ENCODE assay signal across 33 cellular contexts in genomic region chr2:161488131-161488699, GRCh38.
"Had no signal": no experiment of that assay in that cellular context is flagged by ENCODE, and none has a peak within 500 bp of the region (broad histone marks: within the 10 kb centered on the region; RNA-seq: fewer than 3 reads in every experiment).

No MANE protein-coding gene starts in this region.

- DNase-seq: Karpas-422, Kasumi-1, MG63, MM.1S, MV-4-11, NCI-H1048, NCI-H1092, NCI-H1092 treated with DMSO at 0.1 percent for 48 hours, NCI-H1105, NCI-H1105 treated with DMSO at 0.1 percent for 48 hours, NCI-H1417 treated with DMSO at 0.1 percent for 48 hours, NCI-H1436, NCI-H1436 treated with DMSO at 0.1 percent for 48 hours, NCI-H146, NCI-H1694, NCI-H1694 treated with DMSO at 0.1 percent for 48 hours, NCI-H187, NCI-H187 treated with DMSO at 0.1 percent for 48 hours, NCI-H1930, NCI-H2029, NCI-H2029 treated with DMSO at 0.1 percent for 48 hours, NCI-H2081, NCI-H2081 treated with DMSO at 0.1 percent for 48 hours, NCI-H2107, NCI-H2171, NCI-H2171 treated with DMSO at 0.1 percent for 48 hours, NCI-H2227 treated with DMSO at 0.1 percent for 48 hours, NCI-H226, NCI-H345, NCI-H446, NCI-H446 treated with DMSO at 0.1 percent for 48 hours, NCI-H510A had no signal

- H3K27me3 ChIP-seq: MG63 had no signal

- H3K4me2 ChIP-seq: KMS-11 had no signal

- H3K27ac ChIP-seq: KMS-11 had no signal

- H3K36me3 ChIP-seq: MG63 had no signal

- H3K4me3 ChIP-seq: MG63 had no signal

- H3K9ac ChIP-seq: KMS-11 had no signal
